Comparison of ENCODE assay signal across 7 cellular contexts in genomic region chr22:19531327-19531726, GRCh38. TPM values are rescaled to one million over a fixed set of nuclear protein-coding genes. Genes with fewer than 3 reads are reported as not detected.
"Had no signal": no experiment of that assay in that cellular context is flagged by ENCODE, and none has a peak within 500 bp of the region (broad histone marks: within the 10 kb centered on the region; RNA-seq: fewer than 3 reads in every experiment).

No MANE protein-coding gene starts in this region.

RNA-seq across cellular contexts. Expression of gene CLDN5, which starts 7.1 kb away (rescaled TPM):
- total RNA-seq: activated naive CD4-positive, alpha-beta T cell treated with anti-CD3 and anti-CD28 coated beads, Interleukin-2, amount 50 U/mL, for 72 hours; activated naive CD8-positive, alpha-beta T cell treated with anti-CD3 and anti-CD28 coated beads for 36 hours; activated naive CD8-positive, alpha-beta T cell treated with anti-CD3 and anti-CD28 coated beads, Interleukin-2, amount 10 ng/mL, durations not matched to agents 7 days and 5 days; astrocyte had no signal

RNA-seq across cellular contexts. Expression of gene CDC45, which starts 51.6 kb away (rescaled TPM):
- total RNA-seq: ascending aorta, body of pancreas, cardiac septum had no signal
